Comparison of ENCODE assay signal across 1 cellular context in the genomic region with DNA sequence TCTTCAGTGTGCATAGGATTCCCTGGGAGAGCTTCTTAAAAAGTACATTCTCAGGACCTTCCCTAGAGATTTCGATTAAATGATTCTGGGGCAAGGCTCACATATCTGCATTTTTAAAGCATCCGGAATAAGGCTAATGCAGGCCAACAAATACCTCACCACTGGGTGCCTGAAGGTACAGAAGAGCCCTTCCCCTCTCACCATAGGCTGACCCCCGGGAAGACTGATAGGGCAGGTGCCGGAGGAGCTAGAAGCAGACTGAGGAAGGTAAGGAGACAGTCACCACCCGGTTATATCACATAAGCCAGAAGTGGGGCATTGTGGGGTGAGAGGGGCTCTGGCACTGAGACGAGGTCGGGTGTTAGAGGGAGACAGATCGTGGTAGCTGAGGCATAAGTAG.
TF ChIP-seq lines count a peak whose summit lies in the region.

No MANE protein-coding gene starts in this region.

TF ChIP-seq in GM23338, 12 proteins besides CTCF, POLR2A, EP300 and RAD21 (continued from another document):
- TF ChIP-seq, protein P1, sequence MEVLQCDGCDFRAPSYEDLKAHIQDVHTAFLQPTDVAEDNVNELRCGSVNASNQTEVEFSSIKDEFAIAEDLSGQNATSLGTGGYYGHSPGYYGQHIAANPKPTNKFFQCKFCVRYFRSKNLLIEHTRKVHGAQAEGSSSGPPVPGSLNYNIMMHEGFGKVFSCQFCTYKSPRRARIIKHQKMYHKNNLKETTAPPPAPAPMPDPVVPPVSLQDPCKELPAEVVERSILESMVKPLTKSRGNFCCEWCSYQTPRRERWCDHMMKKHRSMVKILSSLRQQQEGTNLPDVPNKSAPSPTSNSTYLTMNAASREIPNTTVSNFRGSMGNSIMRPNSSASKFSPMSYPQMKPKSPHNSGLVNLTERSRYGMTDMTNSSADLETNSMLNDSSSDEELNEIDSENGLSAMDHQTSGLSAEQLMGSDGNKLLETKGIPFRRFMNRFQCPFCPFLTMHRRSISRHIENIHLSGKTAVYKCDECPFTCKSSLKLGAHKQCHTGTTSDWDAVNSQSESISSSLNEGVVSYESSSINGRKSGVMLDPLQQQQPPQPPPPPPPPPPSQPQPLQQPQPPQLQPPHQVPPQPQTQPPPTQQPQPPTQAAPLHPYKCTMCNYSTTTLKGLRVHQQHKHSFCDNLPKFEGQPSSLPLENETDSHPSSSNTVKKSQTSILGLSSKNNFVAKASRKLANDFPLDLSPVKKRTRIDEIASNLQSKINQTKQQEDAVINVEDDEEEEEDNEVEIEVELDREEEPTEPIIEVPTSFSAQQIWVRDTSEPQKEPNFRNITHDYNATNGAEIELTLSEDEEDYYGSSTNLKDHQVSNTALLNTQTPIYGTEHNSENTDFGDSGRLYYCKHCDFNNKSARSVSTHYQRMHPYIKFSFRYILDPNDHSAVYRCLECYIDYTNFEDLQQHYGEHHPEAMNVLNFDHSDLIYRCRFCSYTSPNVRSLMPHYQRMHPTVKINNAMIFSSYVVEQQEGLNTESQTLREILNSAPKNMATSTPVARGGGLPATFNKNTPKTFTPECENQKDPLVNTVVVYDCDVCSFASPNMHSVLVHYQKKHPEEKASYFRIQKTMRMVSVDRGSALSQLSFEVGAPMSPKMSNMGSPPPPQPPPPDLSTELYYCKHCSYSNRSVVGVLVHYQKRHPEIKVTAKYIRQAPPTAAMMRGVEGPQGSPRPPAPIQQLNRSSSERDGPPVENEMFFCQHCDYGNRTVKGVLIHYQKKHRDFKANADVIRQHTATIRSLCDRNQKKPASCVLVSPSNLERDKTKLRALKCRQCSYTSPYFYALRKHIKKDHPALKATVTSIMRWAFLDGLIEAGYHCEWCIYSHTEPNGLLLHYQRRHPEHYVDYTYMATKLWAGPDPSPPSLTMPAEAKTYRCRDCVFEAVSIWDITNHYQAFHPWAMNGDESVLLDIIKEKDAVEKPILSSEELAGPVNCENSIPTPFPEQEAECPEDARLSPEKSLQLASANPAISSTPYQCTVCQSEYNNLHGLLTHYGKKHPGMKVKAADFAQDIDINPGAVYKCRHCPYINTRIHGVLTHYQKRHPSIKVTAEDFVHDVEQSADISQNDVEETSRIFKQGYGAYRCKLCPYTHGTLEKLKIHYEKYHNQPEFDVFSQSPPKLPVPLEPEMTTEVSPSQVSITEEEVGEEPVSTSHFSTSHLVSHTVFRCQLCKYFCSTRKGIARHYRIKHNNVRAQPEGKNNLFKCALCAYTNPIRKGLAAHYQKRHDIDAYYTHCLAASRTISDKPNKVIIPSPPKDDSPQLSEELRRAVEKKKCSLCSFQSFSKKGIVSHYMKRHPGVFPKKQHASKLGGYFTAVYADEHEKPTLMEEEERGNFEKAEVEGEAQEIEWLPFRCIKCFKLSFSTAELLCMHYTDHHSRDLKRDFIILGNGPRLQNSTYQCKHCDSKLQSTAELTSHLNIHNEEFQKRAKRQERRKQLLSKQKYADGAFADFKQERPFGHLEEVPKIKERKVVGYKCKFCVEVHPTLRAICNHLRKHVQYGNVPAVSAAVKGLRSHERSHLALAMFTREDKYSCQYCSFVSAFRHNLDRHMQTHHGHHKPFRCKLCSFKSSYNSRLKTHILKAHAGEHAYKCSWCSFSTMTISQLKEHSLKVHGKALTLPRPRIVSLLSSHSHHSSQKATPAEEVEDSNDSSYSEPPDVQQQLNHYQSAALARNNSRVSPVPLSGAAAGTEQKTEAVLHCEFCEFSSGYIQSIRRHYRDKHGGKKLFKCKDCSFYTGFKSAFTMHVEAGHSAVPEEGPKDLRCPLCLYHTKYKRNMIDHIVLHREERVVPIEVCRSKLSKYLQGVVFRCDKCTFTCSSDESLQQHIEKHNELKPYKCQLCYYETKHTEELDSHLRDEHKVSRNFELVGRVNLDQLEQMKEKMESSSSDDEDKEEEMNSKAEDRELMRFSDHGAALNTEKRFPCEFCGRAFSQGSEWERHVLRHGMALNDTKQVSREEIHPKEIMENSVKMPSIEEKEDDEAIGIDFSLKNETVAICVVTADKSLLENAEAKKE (CRISPR knock-in tag; IDR thresholded peaks at IDR 0.05) = no peak
- TF ChIP-seq ZNF331 (CRISPR knock-in tag; IDR thresholded peaks at IDR 0.05; ENCODE audit: low read depth) (no peak), ZNF114 (CRISPR knock-in tag; IDR thresholded peaks at IDR 0.05) (no peak), POLR2AphosphoS5 (IDR thresholded peaks at IDR 0.05; ENCODE audit: low read depth) (no peak), JUNB (IDR thresholded peaks at IDR 0.05; ENCODE audit: unreplicated experiment) (no peak), EZH2 (IDR thresholded peaks at IDR 0.05; ENCODE audit: low read depth, unreplicated experiment) (no peak), CREB1 (CRISPR knock-in tag; IDR thresholded peaks at IDR 0.05; ENCODE audit: low read depth) (no peak), EZH2phosphoT487 (IDR thresholded peaks at IDR 0.05; ENCODE audit: unreplicated experiment) (no peak)
- TF ChIP-seq, protein P2, sequence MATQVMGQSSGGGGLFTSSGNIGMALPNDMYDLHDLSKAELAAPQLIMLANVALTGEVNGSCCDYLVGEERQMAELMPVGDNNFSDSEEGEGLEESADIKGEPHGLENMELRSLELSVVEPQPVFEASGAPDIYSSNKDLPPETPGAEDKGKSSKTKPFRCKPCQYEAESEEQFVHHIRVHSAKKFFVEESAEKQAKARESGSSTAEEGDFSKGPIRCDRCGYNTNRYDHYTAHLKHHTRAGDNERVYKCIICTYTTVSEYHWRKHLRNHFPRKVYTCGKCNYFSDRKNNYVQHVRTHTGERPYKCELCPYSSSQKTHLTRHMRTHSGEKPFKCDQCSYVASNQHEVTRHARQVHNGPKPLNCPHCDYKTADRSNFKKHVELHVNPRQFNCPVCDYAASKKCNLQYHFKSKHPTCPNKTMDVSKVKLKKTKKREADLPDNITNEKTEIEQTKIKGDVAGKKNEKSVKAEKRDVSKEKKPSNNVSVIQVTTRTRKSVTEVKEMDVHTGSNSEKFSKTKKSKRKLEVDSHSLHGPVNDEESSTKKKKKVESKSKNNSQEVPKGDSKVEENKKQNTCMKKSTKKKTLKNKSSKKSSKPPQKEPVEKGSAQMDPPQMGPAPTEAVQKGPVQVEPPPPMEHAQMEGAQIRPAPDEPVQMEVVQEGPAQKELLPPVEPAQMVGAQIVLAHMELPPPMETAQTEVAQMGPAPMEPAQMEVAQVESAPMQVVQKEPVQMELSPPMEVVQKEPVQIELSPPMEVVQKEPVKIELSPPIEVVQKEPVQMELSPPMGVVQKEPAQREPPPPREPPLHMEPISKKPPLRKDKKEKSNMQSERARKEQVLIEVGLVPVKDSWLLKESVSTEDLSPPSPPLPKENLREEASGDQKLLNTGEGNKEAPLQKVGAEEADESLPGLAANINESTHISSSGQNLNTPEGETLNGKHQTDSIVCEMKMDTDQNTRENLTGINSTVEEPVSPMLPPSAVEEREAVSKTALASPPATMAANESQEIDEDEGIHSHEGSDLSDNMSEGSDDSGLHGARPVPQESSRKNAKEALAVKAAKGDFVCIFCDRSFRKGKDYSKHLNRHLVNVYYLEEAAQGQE (IDR thresholded peaks at IDR 0.05; ENCODE audit: unreplicated experiment) = no peak
